In the genomic region with DNA sequence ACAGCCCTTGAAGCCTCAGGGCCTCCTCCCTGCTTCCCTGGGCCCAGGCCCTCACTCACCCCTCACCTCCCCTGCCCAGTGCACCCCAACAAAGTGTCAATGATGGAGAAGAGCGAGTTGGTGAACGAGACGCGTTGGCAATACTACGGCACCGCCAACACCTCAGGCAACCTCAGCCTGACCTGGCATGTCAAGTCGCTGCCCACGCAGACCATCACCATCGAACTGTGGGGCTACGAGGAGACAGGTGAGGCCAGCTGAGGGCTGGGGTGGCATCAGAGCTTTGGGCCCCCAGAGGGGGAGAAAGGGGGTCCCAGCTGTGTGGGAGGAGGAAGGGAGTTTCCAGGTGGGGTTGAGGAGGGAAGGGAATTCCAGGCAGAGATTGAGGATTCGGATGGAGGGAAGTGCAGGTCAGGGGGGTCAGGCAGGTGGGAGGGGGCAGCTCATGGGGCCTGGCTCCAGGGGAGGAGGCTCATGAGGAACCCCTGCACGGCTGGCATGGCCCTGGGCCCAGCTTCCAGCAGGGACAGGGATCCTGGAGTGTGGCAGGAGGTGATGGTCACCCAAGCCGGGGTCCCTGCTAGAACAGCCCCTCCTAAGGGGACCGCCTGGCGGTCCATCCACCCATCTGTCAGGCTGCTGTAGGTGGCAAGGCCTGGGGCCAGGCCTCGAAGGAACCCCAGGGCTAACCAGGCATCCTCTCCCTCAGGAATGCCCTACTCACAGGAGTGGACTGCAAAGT, we compare ENCODE assay signal across 17 cellular contexts. TPM values are rescaled to one million over a fixed set of nuclear protein-coding genes. Genes with fewer than 3 reads are reported as not detected.
"Had no signal": no experiment of that assay in that cellular context is flagged by ENCODE, and none has a peak within 500 bp of the region (broad histone marks: within the 10 kb centered on the region; RNA-seq: fewer than 3 reads in every experiment).

No MANE protein-coding gene starts in this region.

- H2AFZ ChIP-seq: parathyroid adenoma had no signal

- H3K9me3 Mint-ChIP-seq: activated CD4-positive, alpha-beta T cell treated with anti-CD3 and anti-CD28 coated beads, Interleukin-2, amount 10 ng/mL, durations not matched to agents 24 days and 14 days; activated T-helper 1 cell treated with anti-CD3 and anti-CD28 coated beads, Interleukin-12 subunit alpha, Interleukin-12 subunit beta, Interleukin-2, Interleukin-4 antibody, amounts not matched to agents 30 ng/mL and 10 ng/mL and 1 ng/mL, durations not matched to agents 14 hours and 24 hours and 36 hours had no signal

- H3K27ac ChIP-seq: adrenal gland, esophagus muscularis mucosa, parathyroid adenoma, SJCRH30 had no signal

- H3K9ac ChIP-seq: parathyroid adenoma had no signal

- H3K4me1 Mint-ChIP-seq: activated CD4-positive, alpha-beta T cell treated with anti-CD3 and anti-CD28 coated beads, Interleukin-2, amount 10 ng/mL, durations not matched to agents 24 days and 14 days had no signal

- H3K27me3 ChIP-seq: adrenal gland, esophagus muscularis mucosa, SJCRH30 had no signal

- H3K9me3 ChIP-seq: adrenal gland, esophagus muscularis mucosa, SJCRH30 had no signal

- DNase-seq: activated CD4-positive, alpha-beta T cell treated with anti-CD3 and anti-CD28 coated beads, Interleukin-2, amount 10 ng/mL, durations not matched to agents 24 days and 14 days; activated CD4-positive, CD25-positive, alpha-beta regulatory T cell; activated CD8-positive, alpha-beta memory T cell treated with anti-CD3 and anti-CD28 coated beads, Interleukin-2, amount 50 U/mL, for 48 hours; adrenal gland; caudate nucleus; cortex of kidney; effector CD4-positive, alpha-beta T cell; SJCRH30; stimulated activated CD4-positive, alpha-beta T cell treated with anti-CD3 and anti-CD28 coated beads, Interleukin-15, amount 100 ng/mL, for 24 hours; stimulated activated CD4-positive, alpha-beta T cell treated with anti-CD3 and anti-CD28 coated beads, Interleukin-4, amount 100 ng/mL, for 1 hour; stimulated activated naive CD4-positive, alpha-beta T cell; SW 1271; trophoblast cell had no signal

- H3K36me3 ChIP-seq: adrenal gland, SJCRH30 had no signal

- H3K4me3 Mint-ChIP-seq: activated CD4-positive, alpha-beta T cell treated with anti-CD3 and anti-CD28 coated beads, Interleukin-2, amount 10 ng/mL, durations not matched to agents 24 days and 14 days; activated T-helper 1 cell treated with anti-CD3 and anti-CD28 coated beads, Interleukin-12 subunit alpha, Interleukin-12 subunit beta, Interleukin-2, Interleukin-4 antibody, amounts not matched to agents 30 ng/mL and 10 ng/mL and 1 ng/mL, durations not matched to agents 14 hours and 24 hours and 36 hours had no signal

- H3K27me3 Mint-ChIP-seq: activated CD4-positive, alpha-beta T cell treated with anti-CD3 and anti-CD28 coated beads, Interleukin-2, amount 10 ng/mL, durations not matched to agents 24 days and 14 days had no signal

- H3K4me1 ChIP-seq: adrenal gland, parathyroid adenoma, SJCRH30 had no signal

- H3K4me3 ChIP-seq: adrenal gland, esophagus muscularis mucosa, lung, SJCRH30 had no signal

- H3K27ac Mint-ChIP-seq: activated CD4-positive, alpha-beta T cell treated with anti-CD3 and anti-CD28 coated beads, Interleukin-2, amount 10 ng/mL, durations not matched to agents 24 days and 14 days; activated T-helper 1 cell treated with anti-CD3 and anti-CD28 coated beads, Interleukin-12 subunit alpha, Interleukin-12 subunit beta, Interleukin-2, Interleukin-4 antibody, amounts not matched to agents 30 ng/mL and 10 ng/mL and 1 ng/mL, durations not matched to agents 14 hours and 24 hours and 36 hours had no signal

- H3K79me2 ChIP-seq: parathyroid adenoma had no signal

RNA-seq across cellular contexts. Expression of a gene that starts 2.9 kb away (rescaled TPM):
- total RNA-seq: SJCRH30 had no signal
